In genomic region chr4:140523370-140523856, GRCh38 we compare ENCODE assay signal across 9 cellular contexts. TPM values are rescaled to one million over a fixed set of nuclear protein-coding genes. Genes with fewer than 3 reads are reported as not detected.
DNase-seq lines count a peak whose midpoint lies in the region; ATAC-seq and TF ChIP-seq lines count a peak whose summit lies in the region.
"Had no signal": no experiment of that assay in that cellular context is flagged by ENCODE, and none has a peak within 500 bp of the region (broad histone marks: within the 10 kb centered on the region; RNA-seq: fewer than 3 reads in every experiment).

No MANE protein-coding gene starts in this region.

- CTCF ChIA-PET in activated naive CD4-positive, alpha-beta T cell treated with anti-CD3 and anti-CD28 coated beads for 36 hours (lab: Charles Lee) = interaction anchor here (0.8 to 2.3 kb wide), 7 partner anchors 8 to 1421 kb away, joined by 3 to 10 read pairs (median 4); no protein-coding TSS in a partner anchor

- ATAC-seq in HG03280 (IDR thresholded peaks at IDR 0.05; ENCODE audit: unreplicated experiment) = peak; percentile 8

- H3K36me3 ChIP-seq in breast epithelium (no peaks in the 10 kb centered on the region), adrenal gland (replicated peaks in 1 of 2) (no peaks in the 10 kb centered on the region)

- peak overlapping the region; percentile 85 for H3K4me3 Mint-ChIP-seq in activated naive CD4-positive, alpha-beta T cell treated with anti-CD3 and anti-CD28 coated beads for 36 hours
- H3K4me3 Mint-ChIP-seq in nephron = peak overlapping the region; percentile 84 to 90 (median 87)

- no peak overlapping the region for H3K27ac Mint-ChIP-seq in activated naive CD4-positive, alpha-beta T cell treated with anti-CD3 and anti-CD28 coated beads for 36 hours
- peak overlapping the region; percentile 76 to 94 (median 92) for H3K27ac Mint-ChIP-seq in nephron

- H3K27me3 ChIP-seq in breast epithelium = no peaks in the 10 kb centered on the region
- H3K27me3 ChIP-seq in adrenal gland = no peaks in the 10 kb centered on the region

- H3K4me1 ChIP-seq in breast epithelium (no peaks in the 10 kb centered on the region), adrenal gland (replicated peaks in 1 of 2) (peaks cover 6 to 24% of the 10 kb centered on the region in 2 donors)

- TF ChIP-seq POLR2A in breast epithelium (IDR thresholded peaks at IDR 0.05) (no peak), adrenal gland (IDR thresholded peaks at IDR 0.05) (no peak)

- no peaks in the 10 kb centered on the region for H3K9me3 Mint-ChIP-seq in activated naive CD4-positive, alpha-beta T cell treated with anti-CD3 and anti-CD28 coated beads for 36 hours
- H3K9me3 Mint-ChIP-seq in nephron = no peaks in the 10 kb centered on the region

- H3K4me3 ChIP-seq in breast epithelium (peak overlapping the region; percentile 75 to 97 (median 94)), adrenal gland (peak overlapping the region in 2 of 4 donors; percentile 18 to 62)

- H3K4me1 Mint-ChIP-seq in activated naive CD4-positive, alpha-beta T cell treated with anti-CD3 and anti-CD28 coated beads for 36 hours (ENCODE audit: low read depth) = peaks cover 11% of the 10 kb centered on the region
- peaks cover 29% of the 10 kb centered on the region for H3K4me1 Mint-ChIP-seq in nephron

- no peak for DNase-seq in activated naive CD4-positive, alpha-beta T cell treated with anti-CD3 and anti-CD28 coated beads for 36 hours
- no peak for DNase-seq in activated naive CD4-positive, alpha-beta T cell treated with anti-CD3 and anti-CD28 coated beads, Interleukin-2, amount 50 U/mL, for 16 hours
- DNase-seq in breast epithelium (ENCODE audit: low spot score in 2 of 2) (no peak), adrenal gland (no peak), middle frontal gyrus (ENCODE audit: extremely low spot score, low spot score) (no peak)
- no peak for DNase-seq in effector CD4-positive, alpha-beta T cell

- H3K27me3 Mint-ChIP-seq in activated naive CD4-positive, alpha-beta T cell treated with anti-CD3 and anti-CD28 coated beads for 36 hours (ENCODE audit: low read depth) = no peaks in the 10 kb centered on the region
- no peaks in the 10 kb centered on the region for H3K27me3 Mint-ChIP-seq in nephron (ENCODE audit: low read depth)

- intact Hi-C loops in activated naive CD4-positive, alpha-beta T cell treated with anti-CD3 and anti-CD28 coated beads for 36 hours (cut with micrococcal nuclease) = loop anchor here (1.0 to 10.0 kb wide), 8 partner anchors 87 to 1509 kb away; partner anchors contain the start of genes ELF2, NAA15, NDUFC1 and NOCT
- intact Hi-C loops in breast epithelium (cut with DNase I; ENCODE audit: low total_unique reads) (no loop called here), adrenal gland (cut with DNase I) (no loop called here)

- H3K9me3 ChIP-seq in breast epithelium (no peaks in the 10 kb centered on the region), adrenal gland (replicated peaks in 1 of 3) (no peaks in the 10 kb centered on the region)

- peaks cover 10% of the 10 kb centered on the region for H3K36me3 Mint-ChIP-seq in activated naive CD4-positive, alpha-beta T cell treated with anti-CD3 and anti-CD28 coated beads for 36 hours (ENCODE audit: low read depth)
- peaks cover 22% of the 10 kb centered on the region for H3K36me3 Mint-ChIP-seq in nephron (ENCODE audit: low read depth)

- peak overlapping the region; percentile 81 to 89 for H3K27ac ChIP-seq in breast epithelium
- H3K27ac ChIP-seq in adrenal gland = no peak overlapping the region

- TF ChIP-seq CTCF in breast epithelium (IDR thresholded peaks at IDR 0.05) (no peak), nephron (IDR thresholded peaks at IDR 0.05; ENCODE audit: unreplicated experiment in 3 of 3) (no peak), adrenal gland (IDR thresholded peaks at IDR 0.05) (no peak)

- 10 to 15% (median 14%) methylated on average over 8 of the region's 8 CpGs for WGBS in adrenal gland, 4 donors

RNA-seq across cellular contexts. Expression of gene ELMOD2, which starts 0.6 kb away (rescaled TPM):
- 10 to 100 TPM; 14.4 to 14.8 TPM for total RNA-seq in activated naive CD4-positive, alpha-beta T cell treated with anti-CD3 and anti-CD28 coated beads for 36 hours
- 10 to 100 TPM; 16.7 to 37.8 (median 19.0) TPM for total RNA-seq in breast epithelium
- 10 to 100 TPM; 13.3 to 36.6 (median 32.9) TPM for total RNA-seq in adrenal gland
- polyA plus RNA-seq in adrenal gland = 10 to 100 TPM; 16.1 to 48.5 (median 20.4) TPM

RNA-seq across cellular contexts. Expression of gene MGAT4D, which starts 25.3 kb away (rescaled TPM):
- not detected for total RNA-seq in activated naive CD4-positive, alpha-beta T cell treated with anti-CD3 and anti-CD28 coated beads for 36 hours
- total RNA-seq in breast epithelium (not detected), adrenal gland (not detected)
- polyA plus RNA-seq in adrenal gland = not detected
- total RNA-seq: glomerular endothelial cell had no signal

RNA-seq across cellular contexts. Expression of gene UCP1, which starts 45.3 kb away (rescaled TPM):
- not detected for total RNA-seq in activated naive CD4-positive, alpha-beta T cell treated with anti-CD3 and anti-CD28 coated beads for 36 hours
- 1 to 10 TPM in 1 of 3 donors, under 1 TPM in 1, not detected in 1; 0.29 to 1.3 TPM for total RNA-seq in breast epithelium
- not detected for total RNA-seq in adrenal gland
- 1 to 10 TPM in 1 of 3 donors, under 1 TPM in 1, not detected in 1; 0.16 to 1.3 TPM for polyA plus RNA-seq in adrenal gland
- total RNA-seq: glomerular endothelial cell had no signal

Comparison
In these comparisons a context has a peak if more than half of its experiments do, and no peak if none do; other contexts are left out.
1. H3K27ac ChIP-seq: peak in breast epithelium (2 of 2); none in adrenal gland (0 of 5).